ENCODE assay signal across 19 cellular contexts in the genomic region with DNA sequence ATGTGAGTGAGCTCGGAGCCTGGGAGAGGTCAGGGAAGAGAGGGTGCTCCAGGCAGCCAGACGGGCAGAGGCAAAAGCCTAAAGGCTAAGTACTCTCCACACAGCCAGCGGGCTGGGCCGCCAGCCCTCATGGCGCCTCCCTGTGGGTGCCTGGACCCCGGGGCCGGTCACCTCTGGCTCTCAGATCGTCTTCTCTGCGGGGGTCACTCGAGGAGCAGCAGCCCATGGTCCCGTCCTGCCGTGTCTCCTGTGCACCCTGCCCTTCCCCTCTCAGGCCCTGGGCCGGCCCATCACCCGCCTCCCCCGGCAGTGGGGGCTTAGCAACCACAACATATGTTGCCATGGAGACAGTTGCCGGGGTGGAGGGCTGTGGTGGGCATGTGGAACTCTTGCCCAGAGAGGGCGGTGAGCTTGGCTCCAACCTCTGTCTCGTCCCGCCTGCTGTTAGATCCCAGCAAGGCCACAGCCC. TPM values are rescaled to one million over a fixed set of nuclear protein-coding genes. Genes with fewer than 3 reads are reported as not detected.
DNase-seq lines count a peak whose midpoint lies in the region; ATAC-seq and TF ChIP-seq lines count a peak whose summit lies in the region.
"Had no signal": no experiment of that assay in that cellular context is flagged by ENCODE, and none has a peak within 500 bp of the region (broad histone marks: within the 10 kb centered on the region; RNA-seq: fewer than 3 reads in every experiment).

No MANE protein-coding gene starts in this region.

- H3K27me3 ChIP-seq in dorsolateral prefrontal cortex: no peaks in the 10 kb centered on the region
- H3K27me3 ChIP-seq: transverse colon had no signal

- H3K9me3 Mint-ChIP-seq in activated T-cell treated with anti-CD3 and anti-CD28 coated beads, Interleukin-2, amount 50 U/mL, for 4 hours: no peaks in the 10 kb centered on the region
- H3K9me3 Mint-ChIP-seq: activated naive CD4-positive, alpha-beta T cell treated with anti-CD3 and anti-CD28 coated beads, Interleukin-2, amount 50 U/mL, for 72 hours; CD8-positive, alpha-beta memory T cell; HFFc6; T-helper 1 cell treated with Interleukin-12 subunit alpha and Interleukin-12 subunit beta and Interleukin-4 antibody, amounts not matched to agents 30 μg/mL and 1 μg/mL, for 36 hours had no signal

- H3K4me1 Mint-ChIP-seq in activated T-cell treated with anti-CD3 and anti-CD28 coated beads, Interleukin-2, amount 50 U/mL, for 4 hours (ENCODE audit: low read depth): peaks cover 2% of the 10 kb centered on the region

- H3K27me3 Mint-ChIP-seq in activated T-cell treated with anti-CD3 and anti-CD28 coated beads, Interleukin-2, amount 50 U/mL, for 4 hours (ENCODE audit: low read depth): no peaks in the 10 kb centered on the region

- TF ChIP-seq CTCF in dorsolateral prefrontal cortex (IDR thresholded peaks at IDR 0.05 in 54 of 56, conservative IDR thresholded peaks at IDR 0.05 in 2 of 56; ENCODE audit: low read depth in 1 of 56, partially characterized antibody in 56 of 56): no peak

- peak overlapping the region in 6 of 59 donors; percentile 9 to 70 (median 30) for H3K4me3 ChIP-seq in dorsolateral prefrontal cortex
- H3K4me3 ChIP-seq: transverse colon had no signal

- no peak overlapping the region for H3K4me3 Mint-ChIP-seq in activated T-cell treated with anti-CD3 and anti-CD28 coated beads, Interleukin-2, amount 50 U/mL, for 4 hours
- H3K4me3 Mint-ChIP-seq: HFFc6; T-helper 1 cell treated with Interleukin-12 subunit alpha and Interleukin-12 subunit beta and Interleukin-4 antibody, amounts not matched to agents 30 μg/mL and 1 μg/mL, for 36 hours had no signal

- peaks cover 2% of the 10 kb centered on the region for H3K36me3 Mint-ChIP-seq in activated T-cell treated with anti-CD3 and anti-CD28 coated beads, Interleukin-2, amount 50 U/mL, for 4 hours (ENCODE audit: insufficient read depth)
- H3K36me3 Mint-ChIP-seq: activated naive CD4-positive, alpha-beta T cell treated with anti-CD3 and anti-CD28 coated beads, Interleukin-2, amount 50 U/mL, for 72 hours had no signal

- ATAC-seq in activated T-cell treated with anti-CD3 and anti-CD28 coated beads, Interleukin-2, amount 50 U/mL, for 4 hours: no peak
- ATAC-seq: activated CD4-positive, CD25-positive, alpha-beta regulatory T cell treated with anti-CD3 and anti-CD28 coated beads, Interleukin-2, amount 50 U/mL, for 24 hours; activated naive CD4-positive, alpha-beta T cell treated with anti-CD3 and anti-CD28 coated beads, Interleukin-2, amount 50 U/mL, for 72 hours had no signal

- intact Hi-C loops in dorsolateral prefrontal cortex (cut with DNase I): loop anchor here (2.0 to 5.0 kb wide), 5 partner anchors 70 to 261 kb away; partner anchors contain the start of genes FPGS (in 2 of the 2), CDK9 (in 1 of the 2), STXBP1 (in 1 of the 2) and TOR2A (in 1 of the 2)

- DNase-seq in NCI-H2227 (lab: John Stamatoyannopoulos, UW; ENCODE audit: unreplicated experiment): peak; percentile 36
- DNase-seq in NCI-H2227 treated with DMSO at 0.1 percent for 48 hours (lab: John Stamatoyannopoulos, UW): no peak
- peak in 4 of 10 donors; percentile 33 to 69 (median 46) for DNase-seq in dorsolateral prefrontal cortex
- DNase-seq in midbrain (lab: John Stamatoyannopoulos, UW): peak; percentile 65
- DNase-seq in substantia nigra (lab: John Stamatoyannopoulos, UW): peak in 34 of 49 donors; percentile 16 to 82 (median 55)
- no peak for DNase-seq in NCI-H526 (lab: John Stamatoyannopoulos, UW)
- no peak for DNase-seq in stimulated activated CD4-positive, alpha-beta T cell treated with anti-CD3 and anti-CD28 coated beads, Interleukin-4, amount 100 ng/mL, for 1 hour
- DNase-seq in activated T-cell treated with anti-CD3 and anti-CD28 coated beads, Interleukin-2, amount 50 U/mL, for 4 hours: no peak
- DNase-seq: CD8-positive, alpha-beta memory T cell; EL; HFFc6; mammary epithelial cell; NCI-H187 treated with DMSO at 0.1 percent for 48 hours had no signal

- peak overlapping the region in 42 of 59 donors; percentile 9 to 91 (median 65) for H3K27ac ChIP-seq in dorsolateral prefrontal cortex
- no peak overlapping the region for H3K27ac ChIP-seq in substantia nigra (ENCODE audit: low read depth, low read length, poor library complexity, severe bottlenecking)
- H3K27ac ChIP-seq: HL-60, parathyroid adenoma had no signal

RNA-seq across cellular contexts. Expression of gene AK1, which starts 4.2 kb away (rescaled TPM):
- total RNA-seq in dorsolateral prefrontal cortex: 100 to 1,000 TPM in 108 of 120 experiments, 10 to 100 TPM in 12; 58.9 to 165 (median 129) TPM
- 1 to 10 TPM; 3.6 to 6.4 (median 5.0) TPM for total RNA-seq in activated T-cell treated with anti-CD3 and anti-CD28 coated beads, Interleukin-2, amount 50 U/mL, for 4 hours

RNA-seq across cellular contexts. Expression of gene ENG, which starts 18.8 kb away (rescaled TPM):
- total RNA-seq in dorsolateral prefrontal cortex: 10 to 100 TPM; 10.3 to 92.1 (median 25.6) TPM
- total RNA-seq in activated T-cell treated with anti-CD3 and anti-CD28 coated beads, Interleukin-2, amount 50 U/mL, for 4 hours: 10 to 100 TPM; 10.7 to 20.3 (median 14.8) TPM

RNA-seq across cellular contexts. Expression of gene ST6GALNAC6, which starts 26.1 kb away (rescaled TPM):
- total RNA-seq in dorsolateral prefrontal cortex: 100 to 1,000 TPM in 113 of 120 experiments, 10 to 100 TPM in 7; 52.7 to 225 (median 137) TPM
- total RNA-seq in activated T-cell treated with anti-CD3 and anti-CD28 coated beads, Interleukin-2, amount 50 U/mL, for 4 hours: 10 to 100 TPM; 25.9 to 31.5 (median 31.0) TPM

RNA-seq across cellular contexts. Expression of gene ST6GALNAC4, which starts 43.6 kb away (rescaled TPM):
- total RNA-seq in dorsolateral prefrontal cortex: 10 to 100 TPM; 13.2 to 58.0 (median 23.6) TPM
- 10 to 100 TPM; 22.0 to 25.7 (median 24.7) TPM for total RNA-seq in activated T-cell treated with anti-CD3 and anti-CD28 coated beads, Interleukin-2, amount 50 U/mL, for 4 hours

RNA-seq across cellular contexts. Expression of gene PIP5KL1, which starts 57.3 kb away (rescaled TPM):
- 10 to 100 TPM in 5 of 120 experiments, 1 to 10 TPM in 115; 1.2 to 13.2 (median 5.0) TPM for total RNA-seq in dorsolateral prefrontal cortex
- total RNA-seq in activated T-cell treated with anti-CD3 and anti-CD28 coated beads, Interleukin-2, amount 50 U/mL, for 4 hours: 1 to 10 TPM; 2.3 to 3.5 (median 2.8) TPM

Comparison
In these comparisons a context has a peak if more than half of its experiments do, and no peak if none do; other contexts are left out.
1. DNase-seq: peak in NCI-H2227 (single experiment), midbrain (single experiment) and substantia nigra (34 of 49); none in NCI-H2227 treated with DMSO at 0.1 percent for 48 hours (single experiment), NCI-H526 (0 of 2), stimulated activated CD4-positive, alpha-beta T cell treated with anti-CD3 and anti-CD28 coated beads, Interleukin-4, amount 100 ng/mL, for 1 hour (single experiment) and activated T-cell treated with anti-CD3 and anti-CD28 coated beads, Interleukin-2, amount 50 U/mL, for 4 hours (single experiment).
2. RNA of gene AK1, which starts 4.2 kb away (total RNA-seq): 58.9 to 165 TPM in dorsolateral prefrontal cortex; 3.6 to 6.4 TPM in activated T-cell treated with anti-CD3 and anti-CD28 coated beads, Interleukin-2, amount 50 U/mL, for 4 hours; every median in the first group is over 4 times any median in the second.